In the genomic region with DNA sequence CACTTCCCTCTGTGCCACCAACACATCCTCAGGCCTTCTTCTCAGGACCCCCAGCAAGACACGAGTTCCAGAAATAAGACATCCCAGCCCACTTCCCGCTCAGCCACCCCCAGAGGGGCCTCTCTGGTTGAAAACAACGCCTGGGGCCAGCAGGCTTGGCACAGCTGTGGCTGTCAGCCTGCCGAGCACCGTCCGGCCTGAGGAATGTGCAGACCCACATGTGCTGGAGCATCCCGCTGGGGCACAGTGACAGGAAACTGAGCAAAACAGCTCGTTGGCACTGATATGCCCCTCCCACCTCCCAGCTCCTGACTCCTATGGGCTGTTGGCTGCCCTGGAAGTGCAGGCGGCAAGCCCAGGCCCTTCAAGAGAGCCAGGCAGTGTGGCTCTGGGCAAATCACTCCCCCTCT, we compare ENCODE assay signal across 1 cellular context.
TF ChIP-seq lines count a peak whose summit lies in the region.

No MANE protein-coding gene starts in this region.

TF ChIP-seq in HCT116, 20 proteins besides CTCF, POLR2A, EP300 and RAD21 (continued from another document):
- TF ChIP-seq ATF3 (IDR thresholded peaks at IDR 0.05) (no peak), CEBPB (IDR thresholded peaks at IDR 0.05; ENCODE audit: low read depth) (no peak), EGR1 (IDR thresholded peaks at IDR 0.05; ENCODE audit: low read depth) (no peak)
